In the genomic region with DNA sequence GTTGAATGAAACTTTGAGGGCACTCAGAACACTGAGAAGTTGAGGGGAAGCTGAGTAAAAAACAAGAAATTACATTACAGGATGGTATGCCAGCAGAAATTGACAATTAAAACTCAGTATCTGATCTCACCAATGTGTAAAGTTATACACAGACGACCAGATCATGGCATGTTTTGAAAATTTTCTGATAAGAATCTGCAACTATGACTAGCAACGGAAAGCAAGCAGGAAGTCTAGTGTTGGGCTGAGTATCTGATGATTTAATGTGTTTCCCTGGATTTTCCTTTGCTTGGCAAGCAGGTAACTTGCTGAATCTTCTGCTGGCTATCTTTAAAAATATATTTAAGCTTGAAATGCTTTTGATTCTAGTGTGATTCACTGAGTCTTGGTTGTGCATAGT, we compare ENCODE assay signal across 1 cellular context.
TF ChIP-seq lines count a peak whose summit lies in the region.

No MANE protein-coding gene starts in this region.

TF ChIP-seq in H1, 55 proteins besides CTCF, POLR2A, EP300 and RAD21:
- no peak for TF ChIP-seq TAF1 (IDR thresholded peaks at IDR 0.05; ENCODE audit: low read depth, low read length)
- TF ChIP-seq CHD7 (IDR thresholded peaks at IDR 0.05; ENCODE audit: insufficient replicate concordance, low read length), result no peak
- TF ChIP-seq RNF2 (IDR thresholded peaks at IDR 0.05; ENCODE audit: borderline replicate concordance, low read depth, low read length, missing control alignments, poor library complexity, severe bottlenecking), result no peak
- TF ChIP-seq YY1 (IDR thresholded peaks at IDR 0.05; ENCODE audit: low read depth, low read length), result no peak
- no peak for TF ChIP-seq KDM4A (IDR thresholded peaks at IDR 0.05; ENCODE audit: low read depth, low read length, severe bottlenecking)
- TF ChIP-seq RBBP5 (IDR thresholded peaks at IDR 0.05; ENCODE audit: borderline replicate concordance, low read depth, low read length), result no peak
